ENCODE assay signal across 29 cellular contexts in the genomic region with DNA sequence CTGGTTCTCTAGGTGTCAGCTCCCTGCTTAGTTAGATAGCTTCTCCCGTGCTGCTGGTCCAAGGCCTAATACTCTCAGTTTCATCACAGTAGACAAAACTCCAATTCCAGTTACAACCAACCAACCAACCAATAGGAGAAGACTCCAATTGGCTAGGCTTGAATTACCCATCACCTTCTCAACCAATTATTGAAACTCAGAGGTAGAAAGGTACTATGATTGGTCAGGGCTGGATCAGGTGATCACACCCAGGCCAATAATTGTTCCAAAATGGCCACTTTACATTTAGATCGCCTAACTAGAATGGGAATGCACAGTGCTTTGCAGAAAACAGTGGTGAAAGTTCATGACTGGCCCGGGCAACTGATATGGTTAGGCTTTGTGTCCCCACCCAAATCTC. TPM values are rescaled to one million over a fixed set of nuclear protein-coding genes. Genes with fewer than 3 reads are reported as not detected.
DNase-seq lines count a peak whose midpoint lies in the region; TF ChIP-seq lines count a peak whose summit lies in the region.
"Had no signal": no experiment of that assay in that cellular context is flagged by ENCODE, and none has a peak within 500 bp of the region (broad histone marks: within the 10 kb centered on the region; RNA-seq: fewer than 3 reads in every experiment).

No MANE protein-coding gene starts in this region.

- no peak overlapping the region for H3K9ac ChIP-seq in H9 (ENCODE audit: extremely low read depth, insufficient read length, low read length)
- H3K9ac ChIP-seq in Karpas-422 (ENCODE audit: low read length): no peak overlapping the region
- no peak overlapping the region for H3K9ac ChIP-seq in endodermal cell (ENCODE audit: extremely low read depth, low read length, poor library complexity, severe bottlenecking)
- no peak overlapping the region for H3K9ac ChIP-seq in mesenchymal stem cell (ENCODE audit: low read length)
- H3K9ac ChIP-seq: BLaER1 had no signal

- H3K18ac ChIP-seq in H9 (ENCODE audit: insufficient read length, low read depth, low read length): no peak overlapping the region
- H3K18ac ChIP-seq in mesenchymal stem cell (ENCODE audit: low read depth in 1 of 2, low read length in 2 of 2): no peak overlapping the region

- H3K4me1 Mint-ChIP-seq in H9 (no peaks in the 10 kb centered on the region), endodermal cell (no peaks in the 10 kb centered on the region), chondrocyte (ENCODE audit: low read depth) (no peaks in the 10 kb centered on the region)
- H3K4me1 Mint-ChIP-seq: CD14-positive monocyte; CD4-positive, alpha-beta memory T cell; CD4-positive, CD25-positive, alpha-beta regulatory T cell; CD8-positive, alpha-beta memory T cell had no signal

- H3K36me3 ChIP-seq in Karpas-422 (ENCODE audit: insufficient read depth, low read length) (no peaks in the 10 kb centered on the region), endodermal cell (ENCODE audit: control insufficient read depth, insufficient read depth, low read length) (no peaks in the 10 kb centered on the region), mesenchymal stem cell (ENCODE audit: control insufficient read depth in 1 of 2, insufficient read depth in 2 of 2, low read depth in 1 of 2, low read length in 2 of 2) (no peaks in the 10 kb centered on the region), SJCRH30 (no peaks in the 10 kb centered on the region)
- H3K36me3 ChIP-seq: BE2C, BLaER1 had no signal

- H2AK5ac ChIP-seq in H9 (ENCODE audit: insufficient read length, low read length) (no peak overlapping the region), mesenchymal stem cell (ENCODE audit: low read length, severe bottlenecking) (no peak overlapping the region)

- H4K8ac ChIP-seq in H9 (replicated peaks; ENCODE audit: insufficient read length, low read depth, low read length) (no peak overlapping the region), mesenchymal stem cell (ENCODE audit: low read length) (no peak overlapping the region)

- H3K4me2 ChIP-seq in H9 (ENCODE audit: insufficient read depth, insufficient read length, low read length): no peak overlapping the region
- H3K4me2 ChIP-seq in Karpas-422 (ENCODE audit: low read depth, low read length, poor library complexity, severe bottlenecking): no peak overlapping the region
- H3K4me2 ChIP-seq in mesenchymal stem cell (ENCODE audit: low read length, poor library complexity, severe bottlenecking): no peak overlapping the region
- H3K4me2 ChIP-seq: BLaER1 had no signal

- H3K14ac ChIP-seq in H9 (ENCODE audit: insufficient read depth, low read length) (no peak overlapping the region), mesenchymal stem cell (ENCODE audit: low read length in 2 of 2) (no peak overlapping the region)

- H3K9me2 ChIP-seq in Karpas-422 (replicated peaks; ENCODE audit: insufficient read depth, low read length): no peaks in the 10 kb centered on the region

- H2AFZ ChIP-seq in H9 (ENCODE audit: low read length) (no peak overlapping the region), Karpas-422 (ENCODE audit: low read length) (no peak overlapping the region), mesenchymal stem cell (ENCODE audit: low read depth, low read length) (no peak overlapping the region)

- H3K27ac Mint-ChIP-seq in H9: no peak overlapping the region
- no peak overlapping the region for H3K27ac Mint-ChIP-seq in endodermal cell
- no peak overlapping the region for H3K27ac Mint-ChIP-seq in chondrocyte (ENCODE audit: unreplicated experiment)
- H3K27ac Mint-ChIP-seq: CD14-positive monocyte; CD4-positive, alpha-beta memory T cell; CD4-positive, CD25-positive, alpha-beta regulatory T cell; CD8-positive, alpha-beta memory T cell had no signal

- H3K4ac ChIP-seq in H9 (ENCODE audit: low read depth, low read length) (no peak overlapping the region), mesenchymal stem cell (ENCODE audit: low read depth in 1 of 2, low read length in 2 of 2) (no peak overlapping the region)

- H4K20me1 ChIP-seq in H9 (ENCODE audit: control insufficient read depth, insufficient read depth, insufficient read length) (no peaks in the 10 kb centered on the region), Karpas-422 (ENCODE audit: insufficient read depth, low read depth, low read length) (no peaks in the 10 kb centered on the region)
- H4K20me1 ChIP-seq: BLaER1 had no signal

- H3K27me3 Mint-ChIP-seq in H9 (ENCODE audit: low read depth) (peaks cover 74% of the 10 kb centered on the region), endodermal cell (ENCODE audit: insufficient read depth) (peaks cover 51% of the 10 kb centered on the region), chondrocyte (ENCODE audit: low read depth) (peaks cover 34% of the 10 kb centered on the region)

- H4K5ac ChIP-seq in H9 (ENCODE audit: insufficient read length, low read depth, low read length): no peak overlapping the region

- WGBS in H9 (ENCODE audit: extremely low coverage, insufficient read length, low lambda C conversion rate): no CpG with 5 or more reads among the region's 3 CpGs
- WGBS in endodermal cell (ENCODE audit: insufficient coverage in 1 of 2, insufficient read length in 1 of 2), 2 experiments: 92 to 94% methylated on average over 3 of the region's 3 CpGs
- WGBS in mesenchymal stem cell: 83% methylated on average over 2 of the region's 3 CpGs

- H3K36me3 Mint-ChIP-seq in H9 (ENCODE audit: insufficient read depth in 1 of 3, low read depth in 3 of 3) (no peaks in the 10 kb centered on the region), endodermal cell (ENCODE audit: low read depth) (no peaks in the 10 kb centered on the region), chondrocyte (ENCODE audit: low read depth) (peaks cover 4% of the 10 kb centered on the region)
- H3K36me3 Mint-ChIP-seq: CD14-positive monocyte; CD4-positive, CD25-positive, alpha-beta regulatory T cell had no signal

- peaks cover 15% of the 10 kb centered on the region in 2 experiments; a peak in 4 of 5 replicates for H3K9me3 Mint-ChIP-seq in H9
- peaks cover 20% of the 10 kb centered on the region for H3K9me3 Mint-ChIP-seq in endodermal cell
- peaks cover 24% of the 10 kb centered on the region for H3K9me3 Mint-ChIP-seq in chondrocyte (ENCODE audit: low read depth)

- H3K27ac ChIP-seq in H9 (ENCODE audit: insufficient read length, low read depth, low read length): no peak overlapping the region
- H3K27ac ChIP-seq in Karpas-422 (ENCODE audit: low read length): no peak overlapping the region
- H3K27ac ChIP-seq in endodermal cell (ENCODE audit: low read depth, low read length): no peak overlapping the region
- H3K27ac ChIP-seq in mesenchymal stem cell (ENCODE audit: low read length, poor library complexity, severe bottlenecking): no peak overlapping the region
- no peak overlapping the region for H3K27ac ChIP-seq in SJCRH30
- H3K27ac ChIP-seq: BLaER1 had no signal

- H3K56ac ChIP-seq in H9 (ENCODE audit: insufficient read length, low read depth, low read length): no peak overlapping the region

- H3K4me1 ChIP-seq in H9 (ENCODE audit: insufficient read depth, low read length): no peaks in the 10 kb centered on the region
- H3K4me1 ChIP-seq in Karpas-422 (ENCODE audit: low read length): no peaks in the 10 kb centered on the region
- no peaks in the 10 kb centered on the region for H3K4me1 ChIP-seq in endodermal cell (ENCODE audit: control insufficient read depth, insufficient read depth, low read length)
- H3K4me1 ChIP-seq in mesenchymal stem cell (ENCODE audit: control insufficient read depth, insufficient read depth, low read depth, low read length): no peaks in the 10 kb centered on the region
- no peaks in the 10 kb centered on the region for H3K4me1 ChIP-seq in SJCRH30
- H3K4me1 ChIP-seq: BE2C had no signal

- H3K79me2 ChIP-seq in H9 (ENCODE audit: insufficient read depth, low read length) (no peaks in the 10 kb centered on the region), Karpas-422 (ENCODE audit: low read length) (no peaks in the 10 kb centered on the region)

- H3K4me3 Mint-ChIP-seq in H9 (no peak overlapping the region), endodermal cell (no peak overlapping the region), chondrocyte (ENCODE audit: unreplicated experiment) (no peak overlapping the region)
- H3K4me3 Mint-ChIP-seq: CD14-positive monocyte; CD4-positive, alpha-beta memory T cell; CD4-positive, CD25-positive, alpha-beta regulatory T cell had no signal

- H3K23ac ChIP-seq in H9 (ENCODE audit: insufficient read length, low read depth, low read length): no peak overlapping the region
- H3K23ac ChIP-seq in mesenchymal stem cell (ENCODE audit: low read length in 2 of 2): no peak overlapping the region

- H2BK120ac ChIP-seq in H9 (ENCODE audit: low read depth, low read length, poor library complexity, severe bottlenecking) (no peak overlapping the region), mesenchymal stem cell (ENCODE audit: low read depth, low read length) (peak overlapping the region; percentile 5)

- H3K79me1 ChIP-seq in H9 (ENCODE audit: insufficient read depth, low read depth, low read length, poor library complexity, severe bottlenecking) (no peaks in the 10 kb centered on the region), mesenchymal stem cell (replicated peaks; ENCODE audit: low read length, poor library complexity, severe bottlenecking) (no peaks in the 10 kb centered on the region)

- H3K27me3 ChIP-seq in H9 (ENCODE audit: insufficient read depth, low read length): no peaks in the 10 kb centered on the region
- H3K27me3 ChIP-seq in Karpas-422 (ENCODE audit: low read length): no peaks in the 10 kb centered on the region; the same call in 1 of the 2 replicates
- H3K27me3 ChIP-seq in endodermal cell (ENCODE audit: control insufficient read depth, insufficient read depth, low read length, poor library complexity, severe bottlenecking): peaks cover 41% of the 10 kb centered on the region
- H3K27me3 ChIP-seq in mesenchymal stem cell (ENCODE audit: control insufficient read depth in 1 of 2, insufficient read depth in 1 of 2, low read length in 2 of 2): peaks cover 24 to 36% of the 10 kb centered on the region in 2 experiments
- H3K27me3 ChIP-seq in SJCRH30: 0 out of 2 replicates have a peak, but pooled peaks cover 2% of the 10 kb centered on the region
- H3K27me3 ChIP-seq: BE2C, BLaER1 had no signal

- H4K91ac ChIP-seq in H9 (ENCODE audit: insufficient read length, low read depth, low read length) (no peak overlapping the region), mesenchymal stem cell (ENCODE audit: low read length) (no peak overlapping the region)

- no peak for TF ChIP-seq CTCF in H9 (conservative IDR thresholded peaks at IDR 0.05)
- TF ChIP-seq CTCF in endodermal cell (conservative IDR thresholded peaks at IDR 0.05): no peak
- TF ChIP-seq CTCF in chondrocyte (IDR thresholded peaks at IDR 0.05): no peak

- H2BK12ac ChIP-seq in H9 (ENCODE audit: insufficient read length, low read depth, low read length): no peak overlapping the region
- no peak overlapping the region for H2BK12ac ChIP-seq in mesenchymal stem cell (ENCODE audit: low read length in 2 of 2)

- no peaks in the 10 kb centered on the region for H3K23me2 ChIP-seq in H9 (ENCODE audit: insufficient read length, low read depth, low read length, poor library complexity, severe bottlenecking)

- H2BK20ac ChIP-seq in H9 (ENCODE audit: low read depth, low read length, poor library complexity, severe bottlenecking): no peak overlapping the region

- H2BK5ac ChIP-seq in H9 (ENCODE audit: insufficient read length, low read length) (no peak overlapping the region), mesenchymal stem cell (ENCODE audit: low read depth, low read length, poor library complexity, severe bottlenecking) (no peak overlapping the region)

- H2BK15ac ChIP-seq in H9 (ENCODE audit: low read depth, low read length) (no peak overlapping the region), mesenchymal stem cell (ENCODE audit: low read depth, poor library complexity, severe bottlenecking) (no peak overlapping the region)

- H3K9me3 ChIP-seq in H9 (ENCODE audit: control insufficient read depth, low read depth, low read length) (no peaks in the 10 kb centered on the region), Karpas-422 (ENCODE audit: low read length) (no peaks in the 10 kb centered on the region; the same call in 1 of the 2 replicates), endodermal cell (ENCODE audit: control insufficient read depth, low read length) (peaks cover 9% of the 10 kb centered on the region), mesenchymal stem cell (ENCODE audit: control insufficient read depth, low read length) (peaks cover 23% of the 10 kb centered on the region), SJCRH30 (replicated peaks) (no peaks in the 10 kb centered on the region)
- H3K9me3 ChIP-seq: BE2C had no signal

- no peak overlapping the region for H3K4me3 ChIP-seq in Karpas-422 (ENCODE audit: low read length)
- no peak overlapping the region for H3K4me3 ChIP-seq in endodermal cell (ENCODE audit: low read length)
- no peak overlapping the region for H3K4me3 ChIP-seq in mesenchymal stem cell (ENCODE audit: insufficient read depth in 1 of 2, low read depth in 1 of 2, low read length in 2 of 2)
- H3K4me3 ChIP-seq in SJCRH30: no peak overlapping the region
- H3K4me3 ChIP-seq: BLaER1, GM12878 had no signal

- no peak overlapping the region for H3T11ph ChIP-seq in H9 (ENCODE audit: low read length)

- peak; percentile 7 for DNase-seq in H9
- peak; percentile 50 for DNase-seq in Karpas-422
- peak; percentile 17 for DNase-seq in endodermal cell
- no peak for DNase-seq in mesenchymal stem cell
- no peak for DNase-seq in H4 (ENCODE audit: low spot score)
- no peak for DNase-seq in SJCRH30
- no peak for DNase-seq in activated gamma-delta T cell (lab: John Stamatoyannopoulos, UW)
- DNase-seq in chondrocyte (ENCODE audit: low spot score): no peak
- DNase-seq: 8988T; ACHN; BE2C; C1 segment of cervical spinal cord; CD4-positive, alpha-beta memory T cell; CD4-positive, CD25-positive, alpha-beta regulatory T cell; CD8-positive, alpha-beta memory T cell; COR-L47; DMS 273 treated with DMSO at 0.1 percent for 48 hours; DMS153; DMS53; DMS79; DND-41; EL; GDM1 had no signal

RNA-seq across cellular contexts. Expression of a gene that starts 49.5 kb away (rescaled TPM):
- total RNA-seq in H9 (2021) (0.42 and 0.52 TPM in 2 replicates), endodermal cell (1 to 10 TPM in 1 of 2 donors, under 1 TPM in 1; 0.81 to 1.8 TPM), chondrocyte (not detected in 3 replicates)
- total RNA-seq in Karpas-422 (2014; rRNA removed; shearing (Covaris generic); ENCODE audit: low replicate concordance): not detected in 2 replicates
- 2.8 TPM for polyA plus RNA-seq in endodermal cell (2013, experiment 1 of 2)
- 0.54 TPM for polyA plus RNA-seq in endodermal cell (2013, experiment 2 of 2)
- not detected for polyA plus RNA-seq in mesenchymal stem cell (2013, experiment 1 of 2)
- polyA plus RNA-seq in mesenchymal stem cell (2013, experiment 2 of 2): not detected
- 1.2 and 3.6 TPM in 2 replicates for total RNA-seq in H4 (2014; rRNA removed; shearing (Covaris generic))
- not detected in 2 replicates for total RNA-seq in SJCRH30 (2014; rRNA removed; shearing (Covaris generic))
- total RNA-seq: A673; CD4-positive, alpha-beta memory T cell; CD4-positive, CD25-positive, alpha-beta regulatory T cell; CD8-positive, alpha-beta memory T cell; G401 had no signal
- polyA plus RNA-seq: AG04450; CD14-positive monocyte; CD4-positive, alpha-beta memory T cell; CD4-positive, CD25-positive, alpha-beta regulatory T cell; CD8-positive, alpha-beta memory T cell; GM12878 had no signal

Comparison
In these comparisons a context has a peak if more than half of its experiments do, and no peak if none do; other contexts are left out.
1. DNase-seq: peak in H9 (single experiment), Karpas-422 (single experiment) and endodermal cell (single experiment); none in mesenchymal stem cell (single experiment), H4 (single experiment), SJCRH30 (0 of 2), activated gamma-delta T cell (single experiment) and chondrocyte (single experiment).